Comparison of ENCODE assay signal across 2 cellular contexts in genomic region chr1:211263022-211263421, GRCh38. TPM values are rescaled to one million over a fixed set of nuclear protein-coding genes. Genes with fewer than 3 reads are reported as not detected.
DNase-seq lines count a peak whose midpoint lies in the region; TF ChIP-seq lines count a peak whose summit lies in the region.
"Not testable (repeated sequence)": the region's sequence is repeated elsewhere in the genome, so short reads cannot be mapped to it uniquely, and the experiment has no call there.

No MANE protein-coding gene starts in this region.

- TF ChIP-seq CTCF in HEK293 (tag by site-specific recombination; IDR thresholded peaks at IDR 0.05); endodermal cell (conservative IDR thresholded peaks at IDR 0.05): not testable (repeated sequence)

- not testable (repeated sequence) for H3K27ac Mint-ChIP-seq in endodermal cell

- CTCF ChIA-PET in HEK293 (lab: Yijun Ruan, JAX) = interaction anchor here (1.4 kb wide), 1 partner anchor 61 kb away, joined by 3 read pairs; no protein-coding TSS in a partner anchor

- H3K4me3 Mint-ChIP-seq in endodermal cell = not testable (repeated sequence)

- not testable (repeated sequence) for H3K27me3 ChIP-seq in endodermal cell (ENCODE audit: control insufficient read depth, insufficient read depth, low read length, poor library complexity, severe bottlenecking)

- H3K4me1 ChIP-seq in HEK293 (ENCODE audit: control insufficient read depth, insufficient read depth, low read length); endodermal cell (ENCODE audit: control insufficient read depth, insufficient read depth, low read length): not testable (repeated sequence)

- DNase-seq in endodermal cell = not testable (repeated sequence)

- not testable (repeated sequence) for H3K9ac ChIP-seq in endodermal cell (ENCODE audit: extremely low read depth, low read length, poor library complexity, severe bottlenecking)

- H3K9me3 Mint-ChIP-seq in endodermal cell = not testable (repeated sequence)

- H3K27ac ChIP-seq in HEK293 (ENCODE audit: extremely low read depth, low read depth, low read length); endodermal cell (ENCODE audit: low read depth, low read length): not testable (repeated sequence)

- peaks cover 50% of the 10 kb centered on the region for H3K36me3 Mint-ChIP-seq in endodermal cell (ENCODE audit: low read depth)

- not testable (repeated sequence) for H3K27me3 Mint-ChIP-seq in endodermal cell (ENCODE audit: insufficient read depth)

- H3K4me1 Mint-ChIP-seq in endodermal cell = peaks cover 15% of the 10 kb centered on the region

- POLR2A ChIA-PET in HEK293 (lab: Yijun Ruan, JAX) = not testable (repeated sequence)

- H3K9me3 ChIP-seq in HEK293 (ENCODE audit: control insufficient read depth, insufficient read depth, low read depth, low read length); endodermal cell (ENCODE audit: control insufficient read depth, low read length): not testable (repeated sequence)

- not testable (repeated sequence) for H3K36me3 ChIP-seq in HEK293 (ENCODE audit: control insufficient read depth in 2 of 2, insufficient read depth in 1 of 2, low read length in 2 of 2)
- peaks cover 56% of the 10 kb centered on the region for H3K36me3 ChIP-seq in endodermal cell (ENCODE audit: control insufficient read depth, insufficient read depth, low read length)

- WGBS in endodermal cell (ENCODE audit: insufficient coverage in 1 of 2, insufficient read length in 1 of 2), 2 experiments = 91% methylated on average over 1 of the region's 5 CpGs; no CpG with 5 or more reads in 1 of the 2 experiments

- H3K4me3 ChIP-seq in HEK293 (ENCODE audit: low read depth, low read length) = not testable (repeated sequence)
- peak overlapping the region; percentile 77 for H3K4me3 ChIP-seq in endodermal cell (ENCODE audit: low read length)

TF ChIP-seq in HEK293, 187 proteins besides CTCF, POLR2A, EP300 and RAD21:
- TF ChIP-seq ZNF580 (tag by site-specific recombination; IDR thresholded peaks at IDR 0.05) (0 out of 2 replicates have a peak, but pooled peaks have one; percentile 15), ZNF146 (tag by site-specific recombination; IDR thresholded peaks at IDR 0.05) (peak; percentile 93)

RNA-seq across cellular contexts. Expression of gene RCOR3, which starts 3.9 kb away (rescaled TPM):
- total RNA-seq in endodermal cell = 100 to 1,000 TPM; 133 to 134 TPM
- polyA plus RNA-seq in endodermal cell (2013, experiment 1 of 2) = 48.1 TPM
- polyA plus RNA-seq in endodermal cell (2013, experiment 2 of 2) = 41.5 TPM
